In genomic region chr22:35400335-35400680, GRCh38 we compare ENCODE assay signal across 8 cellular contexts. TPM values are rescaled to one million over a fixed set of nuclear protein-coding genes. Genes with fewer than 3 reads are reported as not detected.
DNase-seq lines count a peak whose midpoint lies in the region; ATAC-seq, FAIRE-seq and TF ChIP-seq lines count a peak whose summit lies in the region.

No MANE protein-coding gene starts in this region.

- no peaks in the 10 kb centered on the region for H3K27me3 ChIP-seq in CD4-positive, alpha-beta memory T cell (ENCODE audit: insufficient read depth, low read length)
- no peaks in the 10 kb centered on the region for H3K27me3 ChIP-seq in GM23338 (ENCODE audit: insufficient read depth)
- no peaks in the 10 kb centered on the region for H3K27me3 ChIP-seq in endocrine pancreas (ENCODE audit: control insufficient read depth, insufficient read depth, low read length)
- H3K27me3 ChIP-seq in neural cell (ENCODE audit: insufficient read depth, low read depth, low read length): no peaks in the 10 kb centered on the region

- no peak for FAIRE-seq in RCC 7860 (lab: Jason Lieb, UNC)

- peak overlapping the region; percentile 88 for H3K4me3 ChIP-seq in CD4-positive, alpha-beta memory T cell (ENCODE audit: low read length in 2 of 2)
- peak overlapping the region; percentile 79 for H3K4me3 ChIP-seq in GM23338
- H3K4me3 ChIP-seq in endocrine pancreas (ENCODE audit: control insufficient read depth, insufficient read depth, low read length): no peak overlapping the region
- H3K4me3 ChIP-seq in neural cell (ENCODE audit: low read length): peak overlapping the region; percentile 93

- POLR2A ChIA-PET in CD4-positive, alpha-beta memory T cell (lab: Charles Lee; ENCODE audit: partially characterized antibody): interaction anchor here (1.0 to 2.6 kb wide), 4 partner anchors 94 to 260 kb away, joined by 3 to 8 read pairs (median 4); partner anchors contain the start of genes HMGXB4 and TOM1
- POLR2A ChIA-PET in RWPE1 (lab: Yijun Ruan, JAX; ENCODE audit: low non-redundant PET): no interaction called here

- peak overlapping the region in 5 of 7 donors; percentile 43 to 99 (median 97) for H3K27ac Mint-ChIP-seq in CD4-positive, alpha-beta memory T cell
- peak overlapping the region; percentile 100 for H3K27ac Mint-ChIP-seq in GM23338

- H3K9ac ChIP-seq in endocrine pancreas (ENCODE audit: control insufficient read depth, insufficient read depth, low read length) (peak overlapping the region; percentile 38), neural cell (ENCODE audit: low read length) (peak overlapping the region; percentile 45)

- H3K9me2 ChIP-seq in GM23338 (ENCODE audit: insufficient read depth): no peaks in the 10 kb centered on the region
- H3K9me2 ChIP-seq in neural cell (ENCODE audit: insufficient read depth, low read length): no peaks in the 10 kb centered on the region

- no peaks in the 10 kb centered on the region for H3K9me3 ChIP-seq in CD4-positive, alpha-beta memory T cell (ENCODE audit: control insufficient read depth in 1 of 2, low read length in 2 of 2)
- no peaks in the 10 kb centered on the region for H3K9me3 ChIP-seq in endocrine pancreas (ENCODE audit: control insufficient read depth, low read length)
- H3K9me3 ChIP-seq in neural cell (ENCODE audit: low read length): no peaks in the 10 kb centered on the region

- peaks cover 11% of the 10 kb centered on the region for H3K36me3 ChIP-seq in CD4-positive, alpha-beta memory T cell (ENCODE audit: insufficient read depth, low read length)
- H3K36me3 ChIP-seq in GM23338 (ENCODE audit: insufficient read depth) (peaks cover 42% of the 10 kb centered on the region), endocrine pancreas (ENCODE audit: control insufficient read depth, insufficient read depth, low read length) (no peaks in the 10 kb centered on the region), neural cell (ENCODE audit: insufficient read depth, low read length) (no peaks in the 10 kb centered on the region)

- H3K79me2 ChIP-seq in GM23338 (replicated peaks; ENCODE audit: insufficient read depth): peaks cover 48% of the 10 kb centered on the region
- no peaks in the 10 kb centered on the region for H3K79me2 ChIP-seq in neural cell (replicated peaks; ENCODE audit: insufficient read depth, low read length)

- H3K4me1 Mint-ChIP-seq in CD4-positive, alpha-beta memory T cell: peaks cover 11 to 33% (median 20%) of the 10 kb centered on the region in 4 donors
- H3K4me1 Mint-ChIP-seq in GM23338: peaks cover 39% of the 10 kb centered on the region

- H3K9me3 Mint-ChIP-seq in CD4-positive, alpha-beta memory T cell: no peaks in the 10 kb centered on the region
- H3K9me3 Mint-ChIP-seq in GM23338: no peaks in the 10 kb centered on the region

- TF ChIP-seq CTCF in GM23338 (conservative IDR thresholded peaks at IDR 0.05; ENCODE audit: low read depth in 2 of 2) (no peak), RWPE1 (conservative IDR thresholded peaks at IDR 0.05; ENCODE audit: low read depth) (no peak), neural cell (IDR thresholded peaks at IDR 0.05; ENCODE audit: poor library complexity, severe bottlenecking) (no peak)

- H2AFZ ChIP-seq in GM23338: no peak overlapping the region
- H2AFZ ChIP-seq in neural cell (ENCODE audit: low read depth, low read length): peak overlapping the region; percentile 96

- TF ChIP-seq RAD21 in neural cell (conservative IDR thresholded peaks at IDR 0.05): no peak

- H3K27me3 Mint-ChIP-seq in CD4-positive, alpha-beta memory T cell: no peaks in the 10 kb centered on the region
- peaks cover 20% of the 10 kb centered on the region for H3K27me3 Mint-ChIP-seq in GM23338 (ENCODE audit: insufficient read depth, low read depth, poor library complexity)

- H3K4me2 ChIP-seq in GM23338 (peak overlapping the region; percentile 84), neural cell (ENCODE audit: low read length) (peak overlapping the region; percentile 44)

- ATAC-seq in GM23338: peak; percentile 39
- no peak for ATAC-seq in GM18519 (IDR thresholded peaks at IDR 0.05; ENCODE audit: low FRiP score, unreplicated experiment)

- peak overlapping the region; percentile 96 to 100 (median 99) for H3K4me3 Mint-ChIP-seq in CD4-positive, alpha-beta memory T cell
- H3K4me3 Mint-ChIP-seq in GM23338: peak overlapping the region; percentile 99

- H3F3A ChIP-seq in GM23338 (replicated peaks; ENCODE audit: low read depth) (no peaks in the 10 kb centered on the region; the same call in 1 of the 2 replicates), neural cell (ENCODE audit: insufficient read depth, low read length, poor library complexity, severe bottlenecking) (no peaks in the 10 kb centered on the region)

- DNase-seq in CD4-positive, alpha-beta memory T cell: no peak
- DNase-seq in GM23338 (ENCODE audit: low spot score): peak; percentile 54
- no peak for DNase-seq in RWPE1 (ENCODE audit: low spot score)
- DNase-seq in NCI-H2029 treated with DMSO at 0.1 percent for 48 hours (lab: John Stamatoyannopoulos, UW): no peak
- no peak for DNase-seq in RCC 7860 (ENCODE audit: low spot score)

- H3K4me1 ChIP-seq in CD4-positive, alpha-beta memory T cell (ENCODE audit: insufficient read depth, low read length): peaks cover 22% of the 10 kb centered on the region
- H3K4me1 ChIP-seq in GM23338 (ENCODE audit: insufficient read depth): peaks cover 24% of the 10 kb centered on the region
- H3K4me1 ChIP-seq in endocrine pancreas (ENCODE audit: control insufficient read depth, insufficient read depth, low read length): no peaks in the 10 kb centered on the region

- intact Hi-C loops in CD4-positive, alpha-beta memory T cell (cut with micrococcal nuclease): loop anchor here (1.0 kb wide), 1 partner anchor 100 kb away; no protein-coding TSS in a partner anchor

- H3K36me3 Mint-ChIP-seq in CD4-positive, alpha-beta memory T cell: peaks cover 28 to 36% of the 10 kb centered on the region in 2 donors
- peaks cover 57% of the 10 kb centered on the region for H3K36me3 Mint-ChIP-seq in GM23338 (ENCODE audit: low read depth)

- peaks cover 8% of the 10 kb centered on the region; the same call in 1 of the 2 replicates for H4K20me1 ChIP-seq in GM23338 (replicated peaks; ENCODE audit: insufficient read depth)
- H4K20me1 ChIP-seq in neural cell (ENCODE audit: insufficient read depth): no peaks in the 10 kb centered on the region

- peak; percentile 2 for TF ChIP-seq EP300 in neural cell (conservative IDR thresholded peaks at IDR 0.05; ENCODE audit: poor library complexity, severe bottlenecking)

- CTCF ChIA-PET in CD4-positive, alpha-beta memory T cell (lab: Charles Lee; ENCODE audit: partially characterized antibody): no interaction called here
- CTCF ChIA-PET in RWPE1 (lab: Yijun Ruan, JAX): interaction anchor here (0.7 kb wide), 1 partner anchor 13 kb away, joined by 3 read pairs; no protein-coding TSS in a partner anchor

- peak overlapping the region; percentile 54 for H3K27ac ChIP-seq in CD4-positive, alpha-beta memory T cell (ENCODE audit: low read depth, low read length)
- H3K27ac ChIP-seq in GM23338 (ENCODE audit: low read depth): peak overlapping the region; percentile 92
- peak overlapping the region; percentile 82 for H3K27ac ChIP-seq in RWPE1
- H3K27ac ChIP-seq in neural cell (ENCODE audit: low read length): no peak overlapping the region

TF ChIP-seq in neural cell, 6 proteins besides CTCF, POLR2A, EP300 and RAD21:
- TF ChIP-seq TAF1 (IDR thresholded peaks at IDR 0.05; ENCODE audit: low read depth): no peak
- TF ChIP-seq MXI1 (conservative IDR thresholded peaks at IDR 0.05; ENCODE audit: poor library complexity, severe bottlenecking): peak; percentile 32

RNA-seq across cellular contexts. Expression of gene MCM5, which starts 0.4 kb away (rescaled TPM):
- total RNA-seq in CD4-positive, alpha-beta memory T cell: 10 to 100 TPM; 48.5 to 58.1 TPM
- polyA plus RNA-seq in CD4-positive, alpha-beta memory T cell: 10 to 100 TPM; 22.0 to 26.9 TPM
- 287 and 325 TPM in 2 replicates for total RNA-seq in GM23338 (2014; rRNA removed; shearing (Covaris generic))
- 282 and 288 TPM in 2 replicates for polyA plus RNA-seq in GM23338 (2016; fragmentation: Nextera tagmentation; extraction: Ambion mirVana)
- 6.9 and 7.2 TPM in 2 replicates for polyA plus RNA-seq in neural cell
- polyA minus RNA-seq in neural cell: 7.5 and 8.0 TPM in 2 replicates

RNA-seq across cellular contexts. Expression of gene HMOX1, which starts 19.4 kb away (rescaled TPM):
- 1 to 10 TPM; 7.7 to 8.3 TPM for total RNA-seq in CD4-positive, alpha-beta memory T cell
- under 1 TPM in 1 of 2 donors, not detected in 1; 0.20 TPM for polyA plus RNA-seq in CD4-positive, alpha-beta memory T cell
- 19.3 and 22.6 TPM in 2 replicates for total RNA-seq in GM23338 (2014; rRNA removed; shearing (Covaris generic))
- polyA plus RNA-seq in GM23338 (2016; fragmentation: Nextera tagmentation; extraction: Ambion mirVana): 10.9 and 12.1 TPM in 2 replicates
- polyA plus RNA-seq in neural cell: 0.20 TPM in 1 of 2 replicates, not detected in the other
- polyA minus RNA-seq in neural cell: not detected in 2 replicates

Comparison
In these comparisons a context has a peak if more than half of its experiments do, and no peak if none do; other contexts are left out.
1. RNA of gene MCM5, which starts 0.4 kb away (polyA plus RNA-seq): 282 to 288 TPM in GM23338; 22.0 to 26.9 TPM in CD4-positive, alpha-beta memory T cell and 6.9 to 7.2 TPM in neural cell; every median in the first group is over 10 times any median in the second.